21 cellular contexts compared by ENCODE assay signal in the genomic region with DNA sequence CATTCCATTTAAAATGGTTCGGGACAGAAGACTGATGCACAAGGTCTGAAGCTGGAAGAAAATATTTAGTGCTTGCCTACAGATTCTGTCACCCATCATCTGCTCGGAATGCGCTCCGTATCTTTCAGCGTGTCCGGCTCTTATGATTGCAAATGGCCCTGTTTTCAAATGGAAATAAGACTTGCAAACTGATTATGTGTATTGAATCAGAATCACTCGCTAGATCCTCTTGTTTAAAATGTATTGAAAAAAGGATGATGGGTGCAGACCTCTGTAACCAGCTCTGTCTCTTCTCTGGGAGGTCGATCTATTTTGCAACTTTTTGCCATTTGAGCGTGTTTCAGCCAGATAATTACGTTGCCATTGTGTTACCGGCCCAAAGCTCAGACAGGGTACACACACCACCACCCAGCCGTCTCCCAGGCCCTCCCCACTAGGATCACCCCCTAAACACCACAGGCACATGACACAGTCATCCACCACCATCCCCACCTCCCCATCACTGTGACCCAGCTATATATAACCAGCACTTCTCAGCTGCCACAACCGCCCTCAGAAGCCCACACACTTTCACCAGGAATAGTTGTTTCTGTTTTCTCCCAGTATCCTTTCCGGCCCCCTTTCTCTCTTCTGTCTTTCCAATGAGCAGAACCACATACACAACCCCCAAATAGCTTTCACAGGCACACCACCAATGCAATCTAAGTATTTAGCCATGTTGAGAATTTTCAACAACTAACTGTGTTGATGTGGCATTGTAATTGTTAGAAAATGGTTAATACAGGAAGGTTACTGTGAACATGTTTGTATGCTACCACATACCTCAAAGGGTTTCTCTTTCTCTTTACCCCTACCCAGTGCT. TPM values are rescaled to one million over a fixed set of nuclear protein-coding genes. Genes with fewer than 3 reads are reported as not detected.
DNase-seq lines count a peak whose midpoint lies in the region; ATAC-seq and TF ChIP-seq lines count a peak whose summit lies in the region.
"Had no signal": no experiment of that assay in that cellular context is flagged by ENCODE, and none has a peak within 500 bp of the region (broad histone marks: within the 10 kb centered on the region; RNA-seq: fewer than 3 reads in every experiment).

No MANE protein-coding gene starts in this region.

- WGBS in spleen, 5 donors, result 8 to 16% (median 10%) methylated on average over 14 of the region's 14 CpGs

- H3K36me3 ChIP-seq in HEK293 (ENCODE audit: control insufficient read depth in 2 of 2, insufficient read depth in 1 of 2, low read length in 2 of 2), result no peaks in the 10 kb centered on the region
- H3K36me3 ChIP-seq in lower lobe of right lung, result no peaks in the 10 kb centered on the region
- H3K36me3 ChIP-seq in spleen, result no peaks in the 10 kb centered on the region

- intact Hi-C loops in lower lobe of right lung (cut with DNase I), result no loop called here
- intact Hi-C loops in spleen (cut with DNase I; ENCODE audit: low total_unique reads), result no loop called here

- DNase-seq in DMS79 treated with DMSO at 0.1 percent for 48 hours (lab: John Stamatoyannopoulos, UW) (peak; percentile 90), NCI-H748 treated with DMSO at 0.1 percent for 48 hours (lab: John Stamatoyannopoulos, UW) (peak; percentile 31), lower lobe of right lung (no peak), GM10248 (ENCODE audit: extremely low spot score) (no peak), spleen (no peak), DMS114 treated with DMSO at 0.1 percent for 48 hours (lab: John Stamatoyannopoulos, UW; ENCODE audit: unreplicated experiment) (no peak)
- DNase-seq: activated CD4-positive, CD25-positive, alpha-beta regulatory T cell treated with anti-CD3 and anti-CD28 coated beads, Interleukin-2, amount 50 U/mL, for 72 hours; activated naive CD4-positive, alpha-beta T cell; activated T-cell treated with anti-CD3 and anti-CD28 coated beads, Interleukin-2, amount 50 U/mL, for 24 hours; amygdala; caudate nucleus; foreskin fibroblast; mammary epithelial cell; RPMI8226; stimulated activated CD4-positive, alpha-beta T cell treated with anti-CD3 and anti-CD28 coated beads, Interleukin-12 subunit alpha, Interleukin-12 subunit beta, amount 100 ng/mL, for 4 hours; substantia nigra had no signal

- no peak for TF ChIP-seq POLR2A in spleen (IDR thresholded peaks at IDR 0.05)

- no peaks in the 10 kb centered on the region for H3K4me1 ChIP-seq in HEK293 (ENCODE audit: control insufficient read depth, insufficient read depth, low read length)
- peaks cover 5% of the 10 kb centered on the region for H3K4me1 ChIP-seq in lower lobe of right lung
- peaks cover 0 to 21% (median 9%) of the 10 kb centered on the region in 6 donors for H3K4me1 ChIP-seq in spleen

- H3K27ac ChIP-seq in HEK293 (ENCODE audit: extremely low read depth, low read depth, low read length) (no peak overlapping the region), lower lobe of right lung (peak overlapping the region; percentile 87), spleen (no peak overlapping the region)
- H3K27ac ChIP-seq: epithelial cell of prostate had no signal

- no peak for ATAC-seq in lower lobe of right lung

- H3K4me3 ChIP-seq in HEK293 (ENCODE audit: low read depth, low read length) (no peak overlapping the region), lower lobe of right lung (peak overlapping the region; percentile 53), spleen (no peak overlapping the region)

- H3K27me3 ChIP-seq in lower lobe of right lung (ENCODE audit: low read depth), result peaks cover 92% of the 10 kb centered on the region
- H3K27me3 ChIP-seq in spleen (replicated peaks in 1 of 7), result peaks cover 11 to 99% (median 98%) of the 10 kb centered on the region in 7 donors

- H3K9me3 ChIP-seq in HEK293 (ENCODE audit: control insufficient read depth, insufficient read depth, low read depth, low read length), result no peaks in the 10 kb centered on the region
- H3K9me3 ChIP-seq in lower lobe of right lung, result no peaks in the 10 kb centered on the region
- H3K9me3 ChIP-seq in spleen, result no peaks in the 10 kb centered on the region

- POLR2A ChIA-PET in HEK293 (lab: Yijun Ruan, JAX) (no interaction called here), GM10248 (lab: Yijun Ruan, JAX) (no interaction called here)

- TF ChIP-seq CTCF in HEK293 (tag by site-specific recombination; IDR thresholded peaks at IDR 0.05), result no peak
- no peak for TF ChIP-seq CTCF in lower lobe of right lung (IDR thresholded peaks at IDR 0.05)
- no peak for TF ChIP-seq CTCF in GM10248 (IDR thresholded peaks at IDR 0.05; ENCODE audit: control extremely low read depth, extremely low read depth, low read depth, missing control alignments)
- TF ChIP-seq CTCF in spleen (IDR thresholded peaks at IDR 0.05 in 8 of 11, conservative IDR thresholded peaks at IDR 0.05 in 3 of 11), result no peak

- CTCF ChIA-PET in HEK293 (lab: Yijun Ruan, JAX), result interaction anchor here (0.8 to 2.5 kb wide), 2 partner anchors 9 to 16 kb away, joined by 3 to 8 read pairs; no protein-coding TSS in a partner anchor
- CTCF ChIA-PET in GM10248 (lab: Yijun Ruan, JAX), result no interaction called here

TF ChIP-seq in HEK293, 187 proteins besides CTCF, POLR2A, EP300 and RAD21:
- TF ChIP-seq ZNF133 (tag by site-specific recombination; IDR thresholded peaks at IDR 0.05) (no peak), ZFHX2 (tag by site-specific recombination; conservative IDR thresholded peaks at IDR 0.05) (peak; percentile 65)

RNA-seq across cellular contexts. Expression of a gene that starts 10.7 kb away (rescaled TPM):
- total RNA-seq in lower lobe of right lung (180 TPM), spleen (not detected)
- not detected for polyA plus RNA-seq in spleen
- total RNA-seq: dermis microvascular lymphatic vessel endothelial cell, mammary epithelial cell, myocyte, renal cortical epithelial cell had no signal
- polyA plus RNA-seq: mammary epithelial cell had no signal

Comparison
In these comparisons a context has a peak if more than half of its experiments do, and no peak if none do; other contexts are left out.
1. DNase-seq: peak in DMS79 treated with DMSO at 0.1 percent for 48 hours (single experiment) and NCI-H748 treated with DMSO at 0.1 percent for 48 hours (single experiment); none in lower lobe of right lung (single experiment), GM10248 (single experiment), spleen (single experiment) and DMS114 treated with DMSO at 0.1 percent for 48 hours (single experiment).
2. RNA of a gene that starts 10.7 kb away (total RNA-seq): 180 TPM in lower lobe of right lung (single experiment); not detected in spleen; every median in the first group is over 100 times any median in the second.